In the genomic region with DNA sequence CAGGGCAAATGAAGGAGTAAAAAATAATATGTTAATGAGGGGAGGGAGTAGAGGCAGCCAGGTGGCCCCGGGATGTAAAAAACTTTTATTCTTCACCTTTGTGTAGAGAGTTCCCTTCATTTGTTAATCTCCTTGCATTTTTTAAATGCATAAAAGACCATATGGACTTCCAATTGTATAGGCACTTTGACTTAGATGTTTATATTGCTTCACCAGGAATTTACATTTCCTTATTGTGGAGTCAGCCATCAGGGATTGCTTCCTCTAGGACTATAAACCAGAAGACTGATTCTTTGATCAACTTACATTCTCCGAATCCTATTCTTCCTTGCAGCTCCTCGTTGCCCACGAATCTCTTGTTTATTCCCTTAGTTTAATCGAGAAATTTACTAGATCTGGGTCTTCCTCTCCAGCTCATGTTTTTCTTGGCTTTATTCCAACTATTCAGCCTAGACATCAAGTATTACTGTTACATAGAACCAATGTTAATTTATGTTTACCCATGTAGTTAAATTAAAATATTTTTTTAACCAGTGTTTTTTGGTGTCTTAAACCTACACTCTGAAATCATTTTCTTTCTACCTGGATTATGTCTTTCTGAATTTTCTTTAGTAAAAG, we compare ENCODE assay signal across 16 cellular contexts.
DNase-seq lines count a peak whose midpoint lies in the region; TF ChIP-seq lines count a peak whose summit lies in the region.
"Had no signal": no experiment of that assay in that cellular context is flagged by ENCODE, and none has a peak within 500 bp of the region (broad histone marks: within the 10 kb centered on the region; RNA-seq: fewer than 3 reads in every experiment).

No MANE protein-coding gene starts in this region.

- H2AK5ac ChIP-seq in H9 (ENCODE audit: insufficient read length, low read length): no peak overlapping the region

- BruUV-seq in A673 (replicated peaks; lab: Mats Ljungman, UMichigan): no TSS peak

- TF ChIP-seq CTCF in H9 (conservative IDR thresholded peaks at IDR 0.05): no peak
- TF ChIP-seq CTCF in cardiac fibroblast (IDR thresholded peaks at IDR 0.05; ENCODE audit: low read depth, low read length): no peak
- TF ChIP-seq CTCF in A673 (conservative IDR thresholded peaks at IDR 0.05; ENCODE audit: low read depth, low read length): no peak

- POLR2A ChIA-PET in A673 (lab: Charles Lee; ENCODE audit: low non-redundant PET): no interaction called here

- H3K36me3 ChIP-seq in HAP-1 (replicated peaks) (no peaks in the 10 kb centered on the region), A673 (ENCODE audit: insufficient read depth, low read length, poor library complexity, severe bottlenecking) (no peaks in the 10 kb centered on the region)
- H3K36me3 ChIP-seq: colonic mucosa, gastrocnemius medialis had no signal

- no peak overlapping the region for H3K4me2 ChIP-seq in H9 (ENCODE audit: insufficient read depth, insufficient read length, low read length)

- no peak overlapping the region for H3K4me3 ChIP-seq in cardiac fibroblast (replicated peaks in 1 of 2; ENCODE audit: low read depth in 2 of 2, low read length in 2 of 2)
- no peak overlapping the region for H3K4me3 ChIP-seq in HAP-1
- no peak overlapping the region for H3K4me3 ChIP-seq in A673 (ENCODE audit: low read depth, low read length, poor library complexity, severe bottlenecking)
- H3K4me3 ChIP-seq: colonic mucosa, gastrocnemius medialis, testis had no signal

- no peak overlapping the region for H2BK5ac ChIP-seq in H9 (ENCODE audit: insufficient read length, low read length)

- no peak overlapping the region for H3K23ac ChIP-seq in H9 (ENCODE audit: insufficient read length, low read depth, low read length)

- in situ Hi-C loops in HAP-1 (cut with MboI; ENCODE audit: low sequenced_read_pairs): no loop called here

- peaks cover 34% of the 10 kb centered on the region in 2 experiments for H3K4me1 Mint-ChIP-seq in H9

- H2BK120ac ChIP-seq in H9 (ENCODE audit: low read depth, low read length, poor library complexity, severe bottlenecking): no peak overlapping the region

- no peak overlapping the region for H3K56ac ChIP-seq in H9 (ENCODE audit: insufficient read length, low read depth, low read length)

- no peak overlapping the region for H4K91ac ChIP-seq in H9 (ENCODE audit: insufficient read length, low read depth, low read length)

- no peaks in the 10 kb centered on the region for H3K79me2 ChIP-seq in H9 (ENCODE audit: insufficient read depth, low read length)

- DNase-seq in H9: no peak
- peak; percentile 38 for DNase-seq in NCI-H1105 treated with DMSO at 0.1 percent for 48 hours (lab: John Stamatoyannopoulos, UW)
- peak; percentile 12 to 21 for DNase-seq in cardiac fibroblast (ENCODE audit: low read depth in 2 of 2)
- DNase-seq in lung microvascular endothelial cell (ENCODE audit: low read depth in 2 of 2): peak; percentile 15 to 17
- no peak for DNase-seq in activated T-cell treated with anti-CD3 and anti-CD28 coated beads, Interleukin-2, amount 50 U/mL, for 48 hours
- no peak for DNase-seq in foreskin melanocyte
- no peak for DNase-seq in HAP-1 (ENCODE audit: low spot score in 2 of 2)
- DNase-seq in A673 (ENCODE audit: low spot score): no peak
- DNase-seq: activated gamma-delta T cell treated with Interleukin-2 at 50 U/mL for 16 hours, aorta, colonic mucosa, COR-L47, gastrocnemius medialis, NCI-H1417 treated with DMSO at 0.1 percent for 48 hours, posterior cingulate gyrus, testis had no signal

- H4K8ac ChIP-seq in H9 (replicated peaks; ENCODE audit: insufficient read length, low read depth, low read length): no peak overlapping the region

- no peak overlapping the region for H2AFZ ChIP-seq in H9 (ENCODE audit: low read length)

- no peak overlapping the region for H3K4ac ChIP-seq in H9 (ENCODE audit: low read depth, low read length)

- no peak overlapping the region for H3T11ph ChIP-seq in H9 (ENCODE audit: low read length)

- H3K27me3 ChIP-seq in H9 (ENCODE audit: insufficient read depth, low read length) (no peaks in the 10 kb centered on the region), HAP-1 (ENCODE audit: low read depth) (no peaks in the 10 kb centered on the region), A673 (replicated peaks; ENCODE audit: insufficient read depth, low read depth, low read length, poor library complexity) (no peaks in the 10 kb centered on the region)
- H3K27me3 ChIP-seq: colonic mucosa, gastrocnemius medialis, testis had no signal

- H3K27ac ChIP-seq in H9 (ENCODE audit: insufficient read length, low read depth, low read length) (peak overlapping the region; percentile 63), A673 (ENCODE audit: low read depth, low read length, poor library complexity, severe bottlenecking) (no peak overlapping the region)
- H3K27ac ChIP-seq: colonic mucosa, gastrocnemius medialis, testis had no signal

- no peaks in the 10 kb centered on the region for H3K27me3 Mint-ChIP-seq in H9 (ENCODE audit: low read depth)

- H4K20me1 ChIP-seq in H9 (ENCODE audit: control insufficient read depth, insufficient read depth, insufficient read length): no peaks in the 10 kb centered on the region

- CTCF ChIA-PET in A673 (lab: Charles Lee): no interaction called here

- peak overlapping the region; percentile 85 to 98 (median 97); a peak in 6 of 7 replicates for H3K27ac Mint-ChIP-seq in H9

- no peaks in the 10 kb centered on the region for H3K23me2 ChIP-seq in H9 (ENCODE audit: insufficient read length, low read depth, low read length, poor library complexity, severe bottlenecking)

- intact Hi-C loops in A673 (cut with micrococcal nuclease; ENCODE audit: unreplicated experiment): no loop called here

- no peaks in the 10 kb centered on the region for H3K79me1 ChIP-seq in H9 (ENCODE audit: insufficient read depth, low read depth, low read length, poor library complexity, severe bottlenecking)

- H2BK20ac ChIP-seq in H9 (ENCODE audit: low read depth, low read length, poor library complexity, severe bottlenecking): no peak overlapping the region

- no peak overlapping the region for H2BK12ac ChIP-seq in H9 (ENCODE audit: insufficient read length, low read depth, low read length)

- H3K14ac ChIP-seq in H9 (ENCODE audit: insufficient read depth, low read length): no peak overlapping the region

- no peaks in the 10 kb centered on the region for H3K36me3 Mint-ChIP-seq in H9 (ENCODE audit: insufficient read depth in 1 of 3, low read depth in 3 of 3)

- H3K4me3 Mint-ChIP-seq in H9: peak overlapping the region; percentile 20 to 58; a peak in 2 of 5 replicates

- H3K9me3 Mint-ChIP-seq in H9: no peaks in the 10 kb centered on the region; a peak in 1 of 5 replicates

- WGBS in H9 (ENCODE audit: extremely low coverage, insufficient read length, low lambda C conversion rate): no CpG with 5 or more reads among the region's 5 CpGs

- no peak overlapping the region for H3K9ac ChIP-seq in H9 (ENCODE audit: extremely low read depth, insufficient read length, low read length)

- no peak overlapping the region for H4K5ac ChIP-seq in H9 (ENCODE audit: insufficient read length, low read depth, low read length)

- no peak overlapping the region for H2BK15ac ChIP-seq in H9 (ENCODE audit: low read depth, low read length)

- no peak overlapping the region for H3K18ac ChIP-seq in H9 (ENCODE audit: insufficient read length, low read depth, low read length)

- H3K9me3 ChIP-seq in H9 (ENCODE audit: control insufficient read depth, low read depth, low read length) (no peaks in the 10 kb centered on the region), HAP-1 (no peaks in the 10 kb centered on the region), A673 (ENCODE audit: low read depth, low read length, poor library complexity, severe bottlenecking) (no peaks in the 10 kb centered on the region)
- H3K9me3 ChIP-seq: colonic mucosa, gastrocnemius medialis, testis had no signal

- peaks cover 8% of the 10 kb centered on the region; the same call in 1 of the 2 replicates for H3K4me1 ChIP-seq in H9 (ENCODE audit: insufficient read depth, low read length)
- H3K4me1 ChIP-seq in HAP-1: no peaks in the 10 kb centered on the region
- no peaks in the 10 kb centered on the region for H3K4me1 ChIP-seq in A673 (ENCODE audit: insufficient read depth, low read length, poor library complexity, severe bottlenecking)
- H3K4me1 ChIP-seq: colonic mucosa, gastrocnemius medialis, testis had no signal

Comparison
In these comparisons a context has a peak if more than half of its experiments do, and no peak if none do; other contexts are left out.
1. DNase-seq: peak in NCI-H1105 treated with DMSO at 0.1 percent for 48 hours (single experiment), cardiac fibroblast (2 of 2) and lung microvascular endothelial cell (2 of 2); none in H9 (single experiment), activated T-cell treated with anti-CD3 and anti-CD28 coated beads, Interleukin-2, amount 50 U/mL, for 48 hours (0 of 2), foreskin melanocyte (single experiment), HAP-1 (0 of 2) and A673 (single experiment).